13 cellular contexts compared by ENCODE assay signal in the genomic region with DNA sequence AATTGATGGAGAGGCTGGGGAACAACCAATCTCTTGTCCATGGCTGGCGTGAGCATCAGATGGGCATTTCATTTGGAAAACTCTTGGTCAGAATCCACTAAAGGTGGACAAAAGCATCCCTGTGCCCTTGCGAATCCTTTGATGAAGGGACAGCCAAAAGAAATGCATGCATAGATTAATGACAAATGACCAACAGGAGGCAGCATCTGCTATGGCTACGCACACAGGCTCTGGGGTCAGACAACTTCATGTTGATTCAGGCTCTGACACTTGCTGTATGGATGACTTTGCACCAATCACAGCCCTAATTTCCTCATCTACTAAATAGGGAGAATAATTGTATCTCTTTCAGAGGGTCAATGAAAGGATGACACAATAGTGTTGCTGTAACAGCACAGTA.
DNase-seq lines count a peak whose midpoint lies in the region; ATAC-seq, FAIRE-seq and TF ChIP-seq lines count a peak whose summit lies in the region.
"Had no signal": no experiment of that assay in that cellular context is flagged by ENCODE, and none has a peak within 500 bp of the region (broad histone marks: within the 10 kb centered on the region; RNA-seq: fewer than 3 reads in every experiment).

No MANE protein-coding gene starts in this region.

- no peaks in the 10 kb centered on the region for H4K20me1 ChIP-seq in OCI-LY7 (ENCODE audit: insufficient read depth, low read length)

- no peak for FAIRE-seq in kidney (lab: Jason Lieb, UNC)

- H3K4me3 ChIP-seq in OCI-LY7 (ENCODE audit: low read depth, low read length, poor library complexity, severe bottlenecking) (no peak overlapping the region), kidney (ENCODE audit: low read length in 2 of 2) (no peak overlapping the region)
- H3K4me3 ChIP-seq: body of pancreas had no signal

- H3K4me3 Mint-ChIP-seq in activated T-helper 1 cell treated with anti-CD3 and anti-CD28 coated beads, Interleukin-12 subunit alpha, Interleukin-12 subunit beta, Interleukin-2, Interleukin-4 antibody, amounts not matched to agents 30 ng/mL and 10 ng/mL and 1 ng/mL, durations not matched to agents 14 hours and 24 hours and 36 hours, result no peak overlapping the region
- H3K4me3 Mint-ChIP-seq: stimulated activated memory B cell treated with anti-CD40 and anti-IgM and Interleukin-4, amounts not matched to agents 10 μg/mL and 1 μg/mL and 100 μg/mL, for 72 hours had no signal

- DNase-seq in ACHN, result peak; percentile 21
- peak; percentile 26 for DNase-seq in GM13976 (ENCODE audit: low spot score)
- peak; percentile 27 for DNase-seq in OCI-LY7 (ENCODE audit: low spot score)
- peak; percentile 5 for DNase-seq in fibroblast of peridontal ligament (ENCODE audit: extremely low read depth)
- no peak for DNase-seq in activated T-helper 1 cell treated with anti-CD3 and anti-CD28 coated beads, Interleukin-12 subunit alpha, Interleukin-12 subunit beta, Interleukin-2, Interleukin-4 antibody, amounts not matched to agents 30 ng/mL and 10 ng/mL and 1 ng/mL, durations not matched to agents 14 hours and 24 hours and 36 hours (ENCODE audit: low spot score)
- no peak for DNase-seq in kidney
- DNase-seq: activated CD4-positive, alpha-beta T cell treated with anti-CD3 and anti-CD28 coated beads for 4 hours; COR-L47; NCI-H345 had no signal

- BruUV-seq in OCI-LY7 (replicated peaks; lab: Mats Ljungman, UMichigan), result no TSS peak

- no peaks in the 10 kb centered on the region for H3K9me2 ChIP-seq in OCI-LY7 (ENCODE audit: insufficient read depth, low read length)

- H3K4me1 ChIP-seq in OCI-LY7 (ENCODE audit: insufficient read depth, low read length, poor library complexity, severe bottlenecking), result no peaks in the 10 kb centered on the region
- H3K4me1 ChIP-seq in kidney (ENCODE audit: control insufficient read depth in 1 of 2, insufficient read depth in 1 of 2, low read depth in 1 of 2, low read length in 2 of 2), result no peaks in the 10 kb centered on the region
- H3K4me1 ChIP-seq: body of pancreas had no signal

- in situ Hi-C loops in ACHN (cut with HindIII; ENCODE audit: low pct_ligation_motif_present, low pct_unique_long_range_greater_than_20kb, low sequenced_read_pairs) (no loop called here), GM13976 (cut with MboI; ENCODE audit: low sequenced_read_pairs, unreplicated experiment) (no loop called here)

- no peaks in the 10 kb centered on the region for H3K36me3 ChIP-seq in OCI-LY7 (ENCODE audit: insufficient read depth, low read length)
- H3K36me3 ChIP-seq in kidney (ENCODE audit: control insufficient read depth in 1 of 2, insufficient read depth in 2 of 2, low read length in 2 of 2), result no peaks in the 10 kb centered on the region

- H3K79me2 ChIP-seq in OCI-LY7 (ENCODE audit: insufficient read depth, low read depth, low read length), result no peaks in the 10 kb centered on the region

- TF ChIP-seq CTCF in GM13976 (IDR thresholded peaks at IDR 0.05; ENCODE audit: borderline replicate concordance, control extremely low read depth, extremely low read depth, insufficient read depth, missing control alignments), result peak; percentile 20
- TF ChIP-seq CTCF in OCI-LY7 (conservative IDR thresholded peaks at IDR 0.05; ENCODE audit: low read length), result peak; percentile 65
- no peak for TF ChIP-seq CTCF in kidney (IDR thresholded peaks at IDR 0.05; ENCODE audit: borderline replicate concordance, extremely low read depth, insufficient read depth)

- no peak overlapping the region for H3K4me2 ChIP-seq in OCI-LY7 (ENCODE audit: low read length)

- intact Hi-C loops in OCI-LY7 (cut with micrococcal nuclease; ENCODE audit: unreplicated experiment) (no loop called here), kidney (cut with DNase I) (no loop called here)
- intact Hi-C loops in activated T-helper 1 cell treated with anti-CD3 and anti-CD28 coated beads, Interleukin-12 subunit alpha, Interleukin-12 subunit beta, Interleukin-2, Interleukin-4 antibody, amounts not matched to agents 30 ng/mL and 10 ng/mL and 1 ng/mL, durations not matched to agents 14 hours and 24 hours and 36 hours (cut with micrococcal nuclease), result no loop called here

- ATAC-seq in HG02870 (IDR thresholded peaks at IDR 0.05; ENCODE audit: unreplicated experiment) (no peak), HG03469 (IDR thresholded peaks at IDR 0.05; ENCODE audit: unreplicated experiment) (no peak)
- ATAC-seq: body of pancreas; stimulated activated memory B cell treated with anti-CD40 and anti-IgM and Interleukin-4, amounts not matched to agents 10 μg/mL and 1 μg/mL and 100 μg/mL, for 72 hours had no signal

- H3K9me3 ChIP-seq in OCI-LY7 (ENCODE audit: low read length) (no peaks in the 10 kb centered on the region), kidney (ENCODE audit: control insufficient read depth in 1 of 2, low read length in 2 of 2) (no peaks in the 10 kb centered on the region)
- H3K9me3 ChIP-seq: body of pancreas had no signal

- H3K27ac Mint-ChIP-seq in activated T-helper 1 cell treated with anti-CD3 and anti-CD28 coated beads, Interleukin-12 subunit alpha, Interleukin-12 subunit beta, Interleukin-2, Interleukin-4 antibody, amounts not matched to agents 30 ng/mL and 10 ng/mL and 1 ng/mL, durations not matched to agents 14 hours and 24 hours and 36 hours, result no peak overlapping the region
- H3K27ac Mint-ChIP-seq: stimulated activated memory B cell treated with anti-CD40 and anti-IgM and Interleukin-4, amounts not matched to agents 10 μg/mL and 1 μg/mL and 100 μg/mL, for 72 hours had no signal

- CTCF ChIA-PET in OCI-LY7 (lab: Charles Lee; ENCODE audit: unreplicated experiment), result no interaction called here

- H3K27ac ChIP-seq in OCI-LY7 (ENCODE audit: low read depth, low read length, poor library complexity, severe bottlenecking), result no peak overlapping the region
- H3K27ac ChIP-seq in kidney (ENCODE audit: low read depth in 2 of 2, low read length in 2 of 2), result no peak overlapping the region
- H3K27ac ChIP-seq: body of pancreas had no signal

- no peak overlapping the region for H2AFZ ChIP-seq in OCI-LY7 (ENCODE audit: low read length)

- H3K27me3 Mint-ChIP-seq in activated T-helper 1 cell treated with anti-CD3 and anti-CD28 coated beads, Interleukin-12 subunit alpha, Interleukin-12 subunit beta, Interleukin-2, Interleukin-4 antibody, amounts not matched to agents 30 ng/mL and 10 ng/mL and 1 ng/mL, durations not matched to agents 14 hours and 24 hours and 36 hours (ENCODE audit: insufficient read depth), result peaks cover 2% of the 10 kb centered on the region
- H3K27me3 Mint-ChIP-seq: stimulated activated memory B cell treated with anti-CD40 and anti-IgM and Interleukin-4, amounts not matched to agents 10 μg/mL and 1 μg/mL and 100 μg/mL, for 72 hours had no signal

- no peaks in the 10 kb centered on the region for H3K4me1 Mint-ChIP-seq in activated T-helper 1 cell treated with anti-CD3 and anti-CD28 coated beads, Interleukin-12 subunit alpha, Interleukin-12 subunit beta, Interleukin-2, Interleukin-4 antibody, amounts not matched to agents 30 ng/mL and 10 ng/mL and 1 ng/mL, durations not matched to agents 14 hours and 24 hours and 36 hours (ENCODE audit: low read depth)
- H3K4me1 Mint-ChIP-seq: stimulated activated memory B cell treated with anti-CD40 and anti-IgM and Interleukin-4, amounts not matched to agents 10 μg/mL and 1 μg/mL and 100 μg/mL, for 72 hours had no signal

- H3K36me3 Mint-ChIP-seq in activated T-helper 1 cell treated with anti-CD3 and anti-CD28 coated beads, Interleukin-12 subunit alpha, Interleukin-12 subunit beta, Interleukin-2, Interleukin-4 antibody, amounts not matched to agents 30 ng/mL and 10 ng/mL and 1 ng/mL, durations not matched to agents 14 hours and 24 hours and 36 hours (ENCODE audit: low read depth), result no peaks in the 10 kb centered on the region
- H3K36me3 Mint-ChIP-seq: stimulated activated memory B cell treated with anti-CD40 and anti-IgM and Interleukin-4, amounts not matched to agents 10 μg/mL and 1 μg/mL and 100 μg/mL, for 72 hours had no signal

- POLR2A ChIA-PET in OCI-LY7 (lab: Charles Lee), result no interaction called here

- H3K9me3 Mint-ChIP-seq in activated T-helper 1 cell treated with anti-CD3 and anti-CD28 coated beads, Interleukin-12 subunit alpha, Interleukin-12 subunit beta, Interleukin-2, Interleukin-4 antibody, amounts not matched to agents 30 ng/mL and 10 ng/mL and 1 ng/mL, durations not matched to agents 14 hours and 24 hours and 36 hours, result no peaks in the 10 kb centered on the region
- H3K9me3 Mint-ChIP-seq: stimulated activated memory B cell treated with anti-CD40 and anti-IgM and Interleukin-4, amounts not matched to agents 10 μg/mL and 1 μg/mL and 100 μg/mL, for 72 hours had no signal

- no peak overlapping the region for H3K9ac ChIP-seq in kidney (ENCODE audit: low read length in 2 of 2)

Comparison
In these comparisons a context has a peak if more than half of its experiments do, and no peak if none do; other contexts are left out.
1. DNase-seq: peak in ACHN (single experiment), GM13976 (single experiment), OCI-LY7 (single experiment) and fibroblast of peridontal ligament (single experiment); none in activated T-helper 1 cell treated with anti-CD3 and anti-CD28 coated beads, Interleukin-12 subunit alpha, Interleukin-12 subunit beta, Interleukin-2, Interleukin-4 antibody, amounts not matched to agents 30 ng/mL and 10 ng/mL and 1 ng/mL, durations not matched to agents 14 hours and 24 hours and 36 hours (single experiment) and kidney (single experiment).